ENCODE assay signal across 1 cellular context in genomic region chr5:35134278-35135030, GRCh38.
TF ChIP-seq lines count a peak whose summit lies in the region.

No MANE protein-coding gene starts in this region.

TF ChIP-seq in HepG2, 621 proteins besides CTCF, POLR2A, EP300 and RAD21 (continued from another document):
- 0 out of 2 replicates have a peak, but pooled peaks have one; percentile 36 for TF ChIP-seq ZNF609 (CRISPR knock-in tag; IDR thresholded peaks at IDR 0.05; ENCODE audit: borderline replicate concordance)
- TF ChIP-seq ZGPAT (CRISPR knock-in tag; IDR thresholded peaks at IDR 0.05): peak; percentile 51; the same call in 1 of the 2 replicates
- TF ChIP-seq AHDC1 (CRISPR knock-in tag; IDR thresholded peaks at IDR 0.05; ENCODE audit: borderline replicate concordance): no peak
- TF ChIP-seq POGZ (CRISPR knock-in tag; IDR thresholded peaks at IDR 0.05): peak; percentile 57; the same call in 1 of the 2 replicates
- peak; percentile 70; the same call in 1 of the 2 replicates for TF ChIP-seq KDM6A (CRISPR knock-in tag; IDR thresholded peaks at IDR 0.05; ENCODE audit: low read depth)
- TF ChIP-seq FOXP1 (IDR thresholded peaks at IDR 0.05): no peak
- peak; percentile 47; the same call in 1 of the 2 replicates for TF ChIP-seq FOXP1 (CRISPR knock-in tag; IDR thresholded peaks at IDR 0.05)
- no peak for TF ChIP-seq E2F1 (CRISPR knock-in tag; IDR thresholded peaks at IDR 0.05)
- TF ChIP-seq ZMYM4 (CRISPR knock-in tag; IDR thresholded peaks at IDR 0.05): peak; percentile 15; the same call in 1 of the 2 replicates
- TF ChIP-seq ELF3 (CRISPR knock-in tag; IDR thresholded peaks at IDR 0.05): peak; percentile 35; the same call in 1 of the 2 replicates
- 0 out of 2 replicates have a peak, but pooled peaks have one; percentile 43 for TF ChIP-seq ERF (CRISPR knock-in tag; IDR thresholded peaks at IDR 0.05)
- TF ChIP-seq ZNF83 (CRISPR knock-in tag; IDR thresholded peaks at IDR 0.05; ENCODE audit: borderline replicate concordance): no peak
- 0 out of 2 replicates have a peak, but pooled peaks have one; percentile 28 for TF ChIP-seq NFIC (IDR thresholded peaks at IDR 0.05; ENCODE audit: low read length)
- TF ChIP-seq GLI4 (CRISPR knock-in tag; IDR thresholded peaks at IDR 0.05; ENCODE audit: borderline replicate concordance): no peak
- TF ChIP-seq TSC22D2 (CRISPR knock-in tag; IDR thresholded peaks at IDR 0.05; ENCODE audit: borderline replicate concordance): no peak
- TF ChIP-seq HNRNPK (IDR thresholded peaks at IDR 0.05; ENCODE audit: low read depth, low read length, poor library complexity, severe bottlenecking): peak; percentile 52
- TF ChIP-seq ASH2L (IDR thresholded peaks at IDR 0.05; ENCODE audit: insufficient read length, low read depth, low read length): peak; percentile 88
- 0 out of 2 replicates have a peak, but pooled peaks have one; percentile 11 for TF ChIP-seq MYPOP (CRISPR knock-in tag; IDR thresholded peaks at IDR 0.05)
- no peak for TF ChIP-seq ZNF496 (CRISPR knock-in tag; IDR thresholded peaks at IDR 0.05; ENCODE audit: insufficient replicate concordance)
- peak; percentile 32; the same call in 1 of the 2 replicates for TF ChIP-seq NCOA2 (CRISPR knock-in tag; IDR thresholded peaks at IDR 0.05)
- no peak for TF ChIP-seq ZNF749 (CRISPR knock-in tag; IDR thresholded peaks at IDR 0.05; ENCODE audit: borderline replicate concordance)
- TF ChIP-seq ZNF710 (CRISPR knock-in tag; IDR thresholded peaks at IDR 0.05; ENCODE audit: borderline replicate concordance): 0 out of 2 replicates have a peak, but pooled peaks have one; percentile 16
- TF ChIP-seq GATA4 (IDR thresholded peaks at IDR 0.05; ENCODE audit: borderline replicate concordance, low read depth): no peak
- peak; percentile 51; the same call in 1 of the 2 replicates for TF ChIP-seq FOXO1 (CRISPR knock-in tag; IDR thresholded peaks at IDR 0.05)
- TF ChIP-seq DNMT3B (CRISPR knock-in tag; conservative IDR thresholded peaks at IDR 0.05): no peak
- TF ChIP-seq HNF4A (CRISPR knock-in tag; IDR thresholded peaks at IDR 0.05): peak; percentile 75
- 0 out of 2 replicates have a peak, but pooled peaks have one; percentile 36 for TF ChIP-seq HNF4G (IDR thresholded peaks at IDR 0.05; ENCODE audit: borderline replicate concordance, low read depth, low read length)
- TF ChIP-seq HNF4G (CRISPR knock-in tag; IDR thresholded peaks at IDR 0.05; ENCODE audit: borderline replicate concordance, low read depth): no peak
- peak; percentile 53; the same call in 1 of the 2 replicates for TF ChIP-seq ZBTB20 (CRISPR knock-in tag; IDR thresholded peaks at IDR 0.05; ENCODE audit: borderline replicate concordance, low read depth)
- 0 out of 2 replicates have a peak, but pooled peaks have one; percentile 32 for TF ChIP-seq HOXA5 (CRISPR knock-in tag; IDR thresholded peaks at IDR 0.05)
- 0 out of 2 replicates have a peak, but pooled peaks have one; percentile 38 for TF ChIP-seq MIER3 (CRISPR knock-in tag; IDR thresholded peaks at IDR 0.05; ENCODE audit: borderline replicate concordance)
- 0 out of 2 replicates have a peak, but pooled peaks have one; percentile 30 for TF ChIP-seq ELF4 (CRISPR knock-in tag; IDR thresholded peaks at IDR 0.05; ENCODE audit: borderline replicate concordance)
- TF ChIP-seq ETV5 (CRISPR knock-in tag; IDR thresholded peaks at IDR 0.05; ENCODE audit: borderline replicate concordance): peak; percentile 15; the same call in 1 of the 2 replicates
- peak; percentile 65 for TF ChIP-seq POLR2AphosphoS5 (IDR thresholded peaks at IDR 0.05; ENCODE audit: low read depth, low read length)
- TF ChIP-seq ZBTB43 (CRISPR knock-in tag; conservative IDR thresholded peaks at IDR 0.05): 0 out of 2 replicates have a peak, but pooled peaks have one; percentile 8
- TF ChIP-seq ZBTB37 (CRISPR knock-in tag; IDR thresholded peaks at IDR 0.05): peak; percentile 32; the same call in 1 of the 2 replicates
- TF ChIP-seq THAP11 (CRISPR knock-in tag; IDR thresholded peaks at IDR 0.05): peak; percentile 24; the same call in 1 of the 2 replicates
